8 cellular contexts compared by ENCODE assay signal in the genomic region with DNA sequence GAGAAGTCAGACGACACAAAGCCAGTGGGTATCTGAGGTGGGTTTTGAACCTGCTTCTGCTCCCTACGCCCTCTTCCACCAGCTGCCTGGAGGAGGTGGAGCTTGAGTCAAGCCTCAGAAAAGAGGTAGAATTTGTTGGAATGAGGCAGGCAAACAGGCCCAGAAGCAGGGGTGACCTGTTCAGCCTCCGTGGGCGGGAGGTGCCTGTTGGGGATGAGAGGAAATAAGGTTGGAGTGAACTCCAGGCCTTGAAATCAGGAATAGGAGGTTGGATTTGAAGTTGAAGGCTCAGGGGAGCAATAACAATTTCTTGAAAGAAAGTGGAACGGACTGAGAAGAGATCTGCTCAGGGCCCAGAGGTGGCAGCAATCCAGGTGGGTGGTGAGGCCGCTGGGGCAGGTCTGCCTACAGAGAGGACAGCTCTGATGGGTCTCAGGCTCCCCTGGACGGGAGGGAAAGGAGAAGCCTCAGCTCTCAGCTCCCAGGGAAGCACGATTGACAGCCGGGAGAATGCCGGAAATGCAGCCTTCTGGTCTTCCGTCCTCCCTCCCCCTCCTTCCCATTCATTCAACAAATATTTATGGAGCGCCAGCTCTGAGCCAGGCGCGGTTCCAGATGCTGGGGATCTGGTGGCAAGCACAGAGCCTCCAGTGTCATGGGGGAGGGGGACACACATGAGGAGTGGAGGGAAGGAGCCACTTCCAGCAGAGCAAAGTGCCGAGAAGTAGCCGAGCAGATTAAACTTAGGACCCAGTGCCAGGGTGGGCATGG.
DNase-seq lines count a peak whose midpoint lies in the region; ATAC-seq, FAIRE-seq and TF ChIP-seq lines count a peak whose summit lies in the region.

No MANE protein-coding gene starts in this region.

- H3K36me3 ChIP-seq in endothelial cell of umbilical vein (ENCODE audit: control insufficient read depth in 2 of 2, extremely low read depth in 1 of 2, insufficient read depth in 2 of 2, low read length in 2 of 2), result no peaks in the 10 kb centered on the region
- H3K36me3 ChIP-seq in ovary, result no peaks in the 10 kb centered on the region

- TF ChIP-seq CTCF in endothelial cell of umbilical vein (IDR thresholded peaks at IDR 0.05; ENCODE audit: extremely low read depth in 1 of 2, insufficient read depth in 1 of 2, low read depth in 1 of 2, low read length in 2 of 2), result no peak
- TF ChIP-seq CTCF in ovary (IDR thresholded peaks at IDR 0.05), result no peak

- H3K27ac ChIP-seq in endothelial cell of umbilical vein (ENCODE audit: insufficient read depth, low read depth, low read length) (peak overlapping the region; percentile 93), ovary (peak overlapping the region in 1 of 2 donors; percentile 72)

- POLR2A ChIA-PET in endothelial cell of umbilical vein (lab: Charles Lee), result no interaction called here

- peak overlapping the region; percentile 73 for H3K9ac ChIP-seq in endothelial cell of umbilical vein (replicated peaks; ENCODE audit: extremely low read depth, insufficient read depth, low read length)

- TF ChIP-seq POLR2A in endothelial cell of umbilical vein (IDR thresholded peaks at IDR 0.05; ENCODE audit: low read depth, low read length) (no peak), ovary (IDR thresholded peaks at IDR 0.05) (no peak)

- peak overlapping the region; percentile 63 for H3K4me2 ChIP-seq in endothelial cell of umbilical vein (ENCODE audit: insufficient read depth, low read length)

- no peaks in the 10 kb centered on the region for H3K9me1 ChIP-seq in endothelial cell of umbilical vein (replicated peaks; ENCODE audit: control insufficient read depth, extremely low read depth, insufficient read depth, low read length)

- CTCF ChIA-PET in endothelial cell of umbilical vein (lab: Charles Lee), result interaction anchor here (0.9 to 6.0 kb wide), 16 partner anchors 9 to 157 kb away, joined by 3 to 45 read pairs (median 4); no protein-coding TSS in a partner anchor

- H3K4me1 ChIP-seq in endothelial cell of umbilical vein (ENCODE audit: control insufficient read depth, extremely low read depth, insufficient read depth, low read length) (peaks cover 57% of the 10 kb centered on the region), ovary (ENCODE audit: insufficient read depth) (peaks cover 32% of the 10 kb centered on the region)

- H2AFZ ChIP-seq in endothelial cell of umbilical vein (ENCODE audit: low read depth, low read length), result no peak overlapping the region

- no peak overlapping the region for H3K4me3 ChIP-seq in endothelial cell of umbilical vein (replicated peaks in 1 of 3; ENCODE audit: insufficient read depth in 1 of 3, low read depth in 1 of 3, low read length in 3 of 3)
- no peak overlapping the region for H3K4me3 ChIP-seq in ovary

- TSS peak; percentile 31 for BruUV-seq in endothelial cell of umbilical vein (replicated peaks; lab: Mats Ljungman, UMichigan)

- DNase-seq in DMS79 (lab: John Stamatoyannopoulos, UW), result peak; percentile 7
- peak; percentile 76 for DNase-seq in NCI-H226
- peak; percentile 72 for DNase-seq in endothelial cell of umbilical vein (ENCODE audit: low read depth, low spot score)
- DNase-seq in ovary, result peak in 3 of 5 donors; percentile 63 to 66 (median 64)
- no peak for DNase-seq in activated CD8-positive, alpha-beta memory T cell treated with anti-CD3 and anti-CD28 coated beads, Interleukin-2, amount 50 U/mL, for 48 hours
- DNase-seq in stimulated activated CD4-positive, alpha-beta T cell treated with anti-CD3 and anti-CD28 coated beads, Interleukin-4, amount 100 ng/mL, for 24 hours, result no peak

- H3K79me2 ChIP-seq in endothelial cell of umbilical vein (ENCODE audit: control insufficient read depth, insufficient read depth, low read length), result peaks cover 5% of the 10 kb centered on the region

- no peak for ATAC-seq in GM18517 (IDR thresholded peaks at IDR 0.05; ENCODE audit: unreplicated experiment)
- ATAC-seq in GM18502 (IDR thresholded peaks at IDR 0.05; ENCODE audit: poor library complexity, unreplicated experiment), result no peak

- H3K27me3 ChIP-seq in endothelial cell of umbilical vein (ENCODE audit: control insufficient read depth in 2 of 2, insufficient read depth in 2 of 2, low read length in 2 of 2), result no peaks in the 10 kb centered on the region
- no peaks in the 10 kb centered on the region for H3K27me3 ChIP-seq in ovary

- H3K9me3 ChIP-seq in endothelial cell of umbilical vein (replicated peaks; ENCODE audit: control insufficient read depth, insufficient read depth, low read length) (no peaks in the 10 kb centered on the region), ovary (no peaks in the 10 kb centered on the region)

- peak; percentile 92 for FAIRE-seq in endothelial cell of umbilical vein (lab: Jason Lieb, UNC)

- intact Hi-C loops in endothelial cell of umbilical vein (cut with micrococcal nuclease), result loop anchor here (1.0 to 2.0 kb wide), 4 partner anchors 49 to 71 kb away; no protein-coding TSS in a partner anchor
- intact Hi-C loops in ovary (cut with DNase I), result loop anchor here (5.0 to 10.0 kb wide), 4 partner anchors 47 to 63 kb away; no protein-coding TSS in a partner anchor

- H4K20me1 ChIP-seq in endothelial cell of umbilical vein (replicated peaks; ENCODE audit: control insufficient read depth, extremely low read depth, insufficient read depth, low read length), result no peaks in the 10 kb centered on the region

- dilution Hi-C loops in endothelial cell of umbilical vein (cut with MboI; ENCODE audit: extremely low pct_ligation_motif_present, low sequenced_read_pairs), result no loop called here

- WGBS in ovary, 3 donors, result 22 to 28% (median 25%) methylated on average over 16 of the region's 16 CpGs

- TF ChIP-seq EP300 in ovary (IDR thresholded peaks at IDR 0.05), result no peak

TF ChIP-seq in endothelial cell of umbilical vein, 7 proteins besides CTCF, POLR2A, EP300 and RAD21:
- TF ChIP-seq, protein P1, sequence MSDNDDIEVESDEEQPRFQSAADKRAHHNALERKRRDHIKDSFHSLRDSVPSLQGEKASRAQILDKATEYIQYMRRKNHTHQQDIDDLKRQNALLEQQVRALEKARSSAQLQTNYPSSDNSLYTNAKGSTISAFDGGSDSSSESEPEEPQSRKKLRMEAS (IDR thresholded peaks at IDR 0.05; ENCODE audit: insufficient read depth, insufficient read length), result no peak
- TF ChIP-seq FOS (IDR thresholded peaks at IDR 0.05; ENCODE audit: borderline replicate concordance, insufficient read depth, low read length) (peak; percentile 25), POLR2AphosphoS5 (IDR thresholded peaks at IDR 0.05; ENCODE audit: insufficient read depth, low read depth, low read length) (peak; percentile 86), MYC (IDR thresholded peaks at IDR 0.05; ENCODE audit: low read depth, low read length) (no peak), JUN (IDR thresholded peaks at IDR 0.05; ENCODE audit: borderline replicate concordance, insufficient read depth, insufficient read length, low read depth) (no peak), EZH2 (IDR thresholded peaks at IDR 0.05; ENCODE audit: borderline replicate concordance, low read depth, low read length, severe bottlenecking) (no peak), GATA2 (IDR thresholded peaks at IDR 0.05; ENCODE audit: insufficient read depth, insufficient read length, low read depth, low read length) (no peak)

Comparison
In these comparisons a context has a peak if more than half of its experiments do, and no peak if none do; other contexts are left out.
1. DNase-seq: peak in DMS79 (single experiment), NCI-H226 (single experiment), endothelial cell of umbilical vein (single experiment) and ovary (3 of 5); none in activated CD8-positive, alpha-beta memory T cell treated with anti-CD3 and anti-CD28 coated beads, Interleukin-2, amount 50 U/mL, for 48 hours (single experiment) and stimulated activated CD4-positive, alpha-beta T cell treated with anti-CD3 and anti-CD28 coated beads, Interleukin-4, amount 100 ng/mL, for 24 hours (single experiment).